34 cellular contexts compared by ENCODE assay signal in genomic region chr3:155393316-155393715, GRCh38.
"Had no signal": no experiment of that assay in that cellular context is flagged by ENCODE, and none has a peak within 500 bp of the region (broad histone marks: within the 10 kb centered on the region; RNA-seq: fewer than 3 reads in every experiment).

No MANE protein-coding gene starts in this region.

- H3K27ac ChIP-seq: ascending aorta, cardiac muscle cell, KMS-11, Peyer's patch, RWPE1, SK-N-MC, WERI-Rb-1 had no signal

- H3K27me3 ChIP-seq: ascending aorta, cardiac muscle cell, Peyer's patch had no signal

- H3K9me3 ChIP-seq: ascending aorta, Peyer's patch had no signal

- H3K36me3 ChIP-seq: ascending aorta, cardiac muscle cell, Peyer's patch, WERI-Rb-1 had no signal

- H3K4me3 ChIP-seq: ascending aorta, cardiac muscle cell, Peyer's patch, SK-N-MC had no signal

- H3K4me1 ChIP-seq: ascending aorta, Peyer's patch had no signal

- DNase-seq: activated CD4-positive, alpha-beta memory T cell treated with anti-CD3 and anti-CD28 coated beads, Interleukin-2, amount 10 ng/mL, durations not matched to agents 7 days and 5 days; activated CD4-positive, alpha-beta T cell treated with anti-CD3 and anti-CD28 coated beads for 1 hour; activated CD4-positive, alpha-beta T cell treated with anti-CD3 and anti-CD28 coated beads for 48 hours; activated CD4-positive, CD25-positive, alpha-beta regulatory T cell; activated CD8-positive, alpha-beta memory T cell treated with anti-CD3 and anti-CD28 coated beads for 24 hours; activated CD8-positive, alpha-beta memory T cell treated with anti-CD3 and anti-CD28 coated beads, Interleukin-2, amount 10 ng/mL, durations not matched to agents 7 days and 5 days; activated CD8-positive, alpha-beta memory T cell treated with anti-CD3 and anti-CD28 coated beads, Interleukin-2, amount 50 U/mL, for 48 hours; activated effector memory CD4-positive, alpha-beta T cell treated with anti-CD3 and anti-CD28 coated beads, Interleukin-2, amount 50 U/mL, for 16 hours; activated naive CD4-positive, alpha-beta T cell; activated naive CD4-positive, alpha-beta T cell treated with anti-CD3 and anti-CD28 coated beads, Interleukin-2, amount 50 U/mL, for 16 hours; activated naive CD8-positive, alpha-beta T cell treated with anti-CD3 and anti-CD28 coated beads for 36 hours; activated T-cell treated with anti-CD3 and anti-CD28 coated beads, Interleukin-2, amount 50 U/mL, for 72 hours; amygdala; NCI-H1105 treated with DMSO at 0.1 percent for 48 hours; NCI-H1436; NCI-H1694; NCI-H2029; NCI-H2107; NCI-H2171; NCI-H510A; NCI-H526; NCI-H748 treated with DMSO at 0.1 percent for 48 hours; NK-92 treated with Interleukin-12 subunit alpha and Interleukin-12 subunit beta, amount 100 ng/mL, for 24 hours; PC-3; Peyer's patch; Right ventricle myocardium superior; T1000; WERI-Rb-1 had no signal

- ATAC-seq: activated CD8-positive, alpha-beta memory T cell treated with anti-CD3 and anti-CD28 coated beads, Interleukin-2, amount 10 ng/mL, durations not matched to agents 7 days and 5 days; activated T-cell treated with anti-CD3 and anti-CD28 coated beads, Interleukin-2, amount 50 U/mL, for 72 hours; activated T-helper 17 cell treated with anti-CD3 and anti-CD28 coated beads, Interleukin-2, amount 50 U/mL, for 72 hours; PC-3 had no signal
